1 cellular context compared by ENCODE assay signal in genomic region chr12:54991161-54991991, GRCh38.
TF ChIP-seq lines count a peak whose summit lies in the region.

No MANE protein-coding gene starts in this region.

TF ChIP-seq in GM12878, 131 proteins besides CTCF, POLR2A, EP300 and RAD21 (continued from another document):
- TF ChIP-seq, protein P1, sequence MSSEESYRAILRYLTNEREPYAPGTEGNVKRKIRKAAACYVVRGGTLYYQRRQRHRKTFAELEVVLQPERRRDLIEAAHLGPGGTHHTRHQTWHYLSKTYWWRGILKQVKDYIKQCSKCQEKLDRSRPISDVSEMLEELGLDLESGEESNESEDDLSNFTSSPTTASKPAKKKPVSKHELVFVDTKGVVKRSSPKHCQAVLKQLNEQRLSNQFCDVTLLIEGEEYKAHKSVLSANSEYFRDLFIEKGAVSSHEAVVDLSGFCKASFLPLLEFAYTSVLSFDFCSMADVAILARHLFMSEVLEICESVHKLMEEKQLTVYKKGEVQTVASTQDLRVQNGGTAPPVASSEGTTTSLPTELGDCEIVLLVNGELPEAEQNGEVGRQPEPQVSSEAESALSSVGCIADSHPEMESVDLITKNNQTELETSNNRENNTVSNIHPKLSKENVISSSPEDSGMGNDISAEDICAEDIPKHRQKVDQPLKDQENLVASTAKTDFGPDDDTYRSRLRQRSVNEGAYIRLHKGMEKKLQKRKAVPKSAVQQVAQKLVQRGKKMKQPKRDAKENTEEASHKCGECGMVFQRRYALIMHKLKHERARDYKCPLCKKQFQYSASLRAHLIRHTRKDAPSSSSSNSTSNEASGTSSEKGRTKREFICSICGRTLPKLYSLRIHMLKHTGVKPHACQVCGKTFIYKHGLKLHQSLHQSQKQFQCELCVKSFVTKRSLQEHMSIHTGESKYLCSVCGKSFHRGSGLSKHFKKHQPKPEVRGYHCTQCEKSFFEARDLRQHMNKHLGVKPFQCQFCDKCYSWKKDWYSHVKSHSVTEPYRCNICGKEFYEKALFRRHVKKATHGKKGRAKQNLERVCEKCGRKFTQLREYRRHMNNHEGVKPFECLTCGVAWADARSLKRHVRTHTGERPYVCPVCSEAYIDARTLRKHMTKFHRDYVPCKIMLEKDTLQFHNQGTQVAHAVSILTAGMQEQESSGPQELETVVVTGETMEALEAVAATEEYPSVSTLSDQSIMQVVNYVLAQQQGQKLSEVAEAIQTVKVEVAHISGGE (CRISPR knock-in tag; IDR thresholded peaks at IDR 0.05) = no peak
- no peak for TF ChIP-seq SMARCA5 (IDR thresholded peaks at IDR 0.05)
- TF ChIP-seq, protein P2, sequence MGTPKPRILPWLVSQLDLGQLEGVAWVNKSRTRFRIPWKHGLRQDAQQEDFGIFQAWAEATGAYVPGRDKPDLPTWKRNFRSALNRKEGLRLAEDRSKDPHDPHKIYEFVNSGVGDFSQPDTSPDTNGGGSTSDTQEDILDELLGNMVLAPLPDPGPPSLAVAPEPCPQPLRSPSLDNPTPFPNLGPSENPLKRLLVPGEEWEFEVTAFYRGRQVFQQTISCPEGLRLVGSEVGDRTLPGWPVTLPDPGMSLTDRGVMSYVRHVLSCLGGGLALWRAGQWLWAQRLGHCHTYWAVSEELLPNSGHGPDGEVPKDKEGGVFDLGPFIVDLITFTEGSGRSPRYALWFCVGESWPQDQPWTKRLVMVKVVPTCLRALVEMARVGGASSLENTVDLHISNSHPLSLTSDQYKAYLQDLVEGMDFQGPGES (IDR thresholded peaks at IDR 0.05) = no peak
- TF ChIP-seq IRF4 (IDR thresholded peaks at IDR 0.05; ENCODE audit: low read depth, low read length) = peak; percentile 43; the same call in 1 of the 2 replicates
- TF ChIP-seq DPF2 (IDR thresholded peaks at IDR 0.05) = peak; percentile 75; the same call in 1 of the 2 replicates
- no peak for TF ChIP-seq MEF2A (IDR thresholded peaks at IDR 0.05; ENCODE audit: insufficient read depth, low read depth, low read length)
- TF ChIP-seq ZNF274 (IDR thresholded peaks at IDR 0.05; ENCODE audit: insufficient read depth, insufficient read length) = no peak
- peak; percentile 15; the same call in 1 of the 2 replicates for TF ChIP-seq MTA3 (IDR thresholded peaks at IDR 0.05; ENCODE audit: borderline replicate concordance, low read length)
- TF ChIP-seq CBX3 (IDR thresholded peaks at IDR 0.05; ENCODE audit: borderline replicate concordance, low read depth) = no peak
- TF ChIP-seq, protein P3, sequence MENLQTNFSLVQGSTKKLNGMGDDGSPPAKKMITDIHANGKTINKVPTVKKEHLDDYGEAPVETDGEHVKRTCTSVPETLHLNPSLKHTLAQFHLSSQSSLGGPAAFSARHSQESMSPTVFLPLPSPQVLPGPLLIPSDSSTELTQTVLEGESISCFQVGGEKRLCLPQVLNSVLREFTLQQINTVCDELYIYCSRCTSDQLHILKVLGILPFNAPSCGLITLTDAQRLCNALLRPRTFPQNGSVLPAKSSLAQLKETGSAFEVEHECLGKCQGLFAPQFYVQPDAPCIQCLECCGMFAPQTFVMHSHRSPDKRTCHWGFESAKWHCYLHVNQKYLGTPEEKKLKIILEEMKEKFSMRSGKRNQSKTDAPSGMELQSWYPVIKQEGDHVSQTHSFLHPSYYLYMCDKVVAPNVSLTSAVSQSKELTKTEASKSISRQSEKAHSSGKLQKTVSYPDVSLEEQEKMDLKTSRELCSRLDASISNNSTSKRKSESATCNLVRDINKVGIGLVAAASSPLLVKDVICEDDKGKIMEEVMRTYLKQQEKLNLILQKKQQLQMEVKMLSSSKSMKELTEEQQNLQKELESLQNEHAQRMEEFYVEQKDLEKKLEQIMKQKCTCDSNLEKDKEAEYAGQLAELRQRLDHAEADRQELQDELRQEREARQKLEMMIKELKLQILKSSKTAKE (IDR thresholded peaks at IDR 0.05; ENCODE audit: low read depth, poor library complexity, severe bottlenecking) = no peak
- TF ChIP-seq FOXM1 (IDR thresholded peaks at IDR 0.05; ENCODE audit: low read depth, low read length) = peak; percentile 12; the same call in 1 of the 2 replicates
- TF ChIP-seq FOS (IDR thresholded peaks at IDR 0.05; ENCODE audit: borderline replicate concordance, extremely low read depth, insufficient read length) = no peak
- 0 out of 2 replicates have a peak, but pooled peaks have one; percentile 54 for TF ChIP-seq TCF3 (IDR thresholded peaks at IDR 0.05; ENCODE audit: borderline replicate concordance, insufficient read depth, low read depth, low read length)
- TF ChIP-seq JUNB (IDR thresholded peaks at IDR 0.05) = 0 out of 2 replicates have a peak, but pooled peaks have one; percentile 1
- no peak for TF ChIP-seq CREB1 (IDR thresholded peaks at IDR 0.05; ENCODE audit: low read depth)
TF ChIP-seq in GM12878: peak in this region for 28.
